Comparison of ENCODE assay signal across 17 cellular contexts in genomic region chr2:26763019-26763418, GRCh38. TPM values are rescaled to one million over a fixed set of nuclear protein-coding genes. Genes with fewer than 3 reads are reported as not detected.
DNase-seq lines count a peak whose midpoint lies in the region; ATAC-seq, FAIRE-seq and TF ChIP-seq lines count a peak whose summit lies in the region.
"Had no signal": no experiment of that assay in that cellular context is flagged by ENCODE, and none has a peak within 500 bp of the region (broad histone marks: within the 10 kb centered on the region; RNA-seq: fewer than 3 reads in every experiment).

No MANE protein-coding gene starts in this region.

- H3K36me3 ChIP-seq in CD4-positive, alpha-beta memory T cell (ENCODE audit: insufficient read depth, low read length): no peaks in the 10 kb centered on the region

- H3K9me3 ChIP-seq in A549: no peaks in the 10 kb centered on the region
- no peaks in the 10 kb centered on the region for H3K9me3 ChIP-seq in CD4-positive, alpha-beta memory T cell (ENCODE audit: control insufficient read depth in 1 of 2, low read length in 2 of 2)
- H3K9me3 ChIP-seq: heart left ventricle had no signal

- ATAC-seq in A549 (no peak), activated B cell treated with CpG ODN at 0.5 μM for 24 hours (ENCODE audit: low read depth) (no peak), HG02885 (IDR thresholded peaks at IDR 0.05; ENCODE audit: poor library complexity, unreplicated experiment) (no peak), esophagus mucosa (no peak)
- ATAC-seq: heart left ventricle had no signal

- H3K27me3 ChIP-seq in CD4-positive, alpha-beta memory T cell (ENCODE audit: insufficient read depth, low read length): no peaks in the 10 kb centered on the region
- H3K27me3 ChIP-seq: heart left ventricle had no signal

- intact Hi-C loops in CD4-positive, alpha-beta memory T cell (cut with micrococcal nuclease): no loop called here
- intact Hi-C loops in activated B cell treated with CpG ODN at 0.5 μM for 24 hours (cut with micrococcal nuclease): no loop called here

- WGBS in A549 (ENCODE audit: missing lambda C conversion rate): 88% methylated on average over 10 of the region's 10 CpGs

- no peak for TF ChIP-seq RAD21 in A549 (conservative IDR thresholded peaks at IDR 0.05 in 1 of 2, IDR thresholded peaks at IDR 0.05 in 1 of 2)

- peak overlapping the region; percentile 93 for H3K4me2 ChIP-seq in A549

- FAIRE-seq in A549 (lab: Jason Lieb, UNC): no peak

- peak overlapping the region; percentile 95 to 96 for H3K27ac ChIP-seq in A549
- no peak overlapping the region for H3K27ac ChIP-seq in CD4-positive, alpha-beta memory T cell (ENCODE audit: low read depth, low read length)

- H3K4me1 Mint-ChIP-seq in CD4-positive, alpha-beta memory T cell: peaks cover 18 to 48% (median 31%) of the 10 kb centered on the region in 4 donors
- H3K4me1 Mint-ChIP-seq in activated B cell treated with CpG ODN at 0.5 μM for 24 hours: peaks cover 23% of the 10 kb centered on the region

- no peak for TF ChIP-seq EP300 in A549 (IDR thresholded peaks at IDR 0.05)

- no peaks in the 10 kb centered on the region for H3K9me3 Mint-ChIP-seq in CD4-positive, alpha-beta memory T cell
- H3K9me3 Mint-ChIP-seq in activated B cell treated with CpG ODN at 0.5 μM for 24 hours: no peaks in the 10 kb centered on the region

- peaks cover 0 to 1% of the 10 kb centered on the region in 2 donors for H3K27me3 Mint-ChIP-seq in CD4-positive, alpha-beta memory T cell
- H3K27me3 Mint-ChIP-seq in activated B cell treated with CpG ODN at 0.5 μM for 24 hours: no peaks in the 10 kb centered on the region

- H3K4me1 ChIP-seq in A549: peaks cover 51% of the 10 kb centered on the region
- H3K4me1 ChIP-seq in CD4-positive, alpha-beta memory T cell (ENCODE audit: insufficient read depth, low read length): peaks cover 36% of the 10 kb centered on the region

- CTCF ChIA-PET in A549 (lab: Yijun Ruan, JAX) (interaction anchor here (1.6 to 1.8 kb wide), 3 partner anchors 8 to 158 kb away, joined by 5 read pairs; no protein-coding TSS in a partner anchor), activated B cell treated with CpG ODN at 0.5 μM for 24 hours (lab: Charles Lee) (no interaction called here)
- CTCF ChIA-PET in CD4-positive, alpha-beta memory T cell (lab: Charles Lee; ENCODE audit: partially characterized antibody): interaction anchor here (1.5 kb wide), 1 partner anchor 18 kb away, joined by 6 read pairs; no protein-coding TSS in a partner anchor

- peaks cover 0 to 6% of the 10 kb centered on the region in 2 donors for H3K36me3 Mint-ChIP-seq in CD4-positive, alpha-beta memory T cell
- H3K36me3 Mint-ChIP-seq in activated B cell treated with CpG ODN at 0.5 μM for 24 hours (ENCODE audit: low read depth): peaks cover 3% of the 10 kb centered on the region

- H3K27ac Mint-ChIP-seq in CD4-positive, alpha-beta memory T cell: peak overlapping the region in 4 of 7 donors; percentile 46 to 79 (median 59)
- H3K27ac Mint-ChIP-seq in activated B cell treated with CpG ODN at 0.5 μM for 24 hours: no peak overlapping the region

- H3K4me3 Mint-ChIP-seq in CD4-positive, alpha-beta memory T cell: peak overlapping the region; percentile 74 to 96 (median 94)
- peak overlapping the region; percentile 93 for H3K4me3 Mint-ChIP-seq in activated B cell treated with CpG ODN at 0.5 μM for 24 hours

- no peak for TF ChIP-seq CTCF in A549 (IDR thresholded peaks at IDR 0.05)
- no peak for TF ChIP-seq CTCF in activated B cell treated with CpG ODN at 0.5 μM for 24 hours (IDR thresholded peaks at IDR 0.05)

- DNase-seq in A549 (ENCODE audit: low read depth in 1 of 2, low spot score in 1 of 2) (no peak), activated B cell treated with CpG ODN at 0.5 μM for 24 hours (no peak), kidney tubule cell (ENCODE audit: low spot score) (peak; percentile 59), COLO829 (ENCODE audit: low spot score) (no peak), NCI-H1694 treated with DMSO at 0.1 percent for 48 hours (lab: John Stamatoyannopoulos, UW) (no peak)
- no peak for DNase-seq in CD4-positive, alpha-beta memory T cell
- DNase-seq: activated CD4-positive, alpha-beta T cell treated with anti-CD3 and anti-CD28 coated beads for 48 hours; C1 segment of cervical spinal cord; erythroblast; GDM1; heart left ventricle; NCI-H345; OCI-M1; stimulated activated CD4-positive, alpha-beta T cell treated with anti-CD3 and anti-CD28 coated beads, Interleukin-4, amount 100 ng/mL, for 24 hours; SW 1271 had no signal

- TF ChIP-seq POLR2A in A549 (IDR thresholded peaks at IDR 0.05; ENCODE audit: low read length): no peak

- POLR2A ChIA-PET in A549 (lab: Yijun Ruan, JAX) (interaction anchor here (0.9 to 1.5 kb wide), 2 partner anchors 19 to 23 kb away, joined by 5 to 14 read pairs; partner anchors contain the start of gene CENPA), activated B cell treated with CpG ODN at 0.5 μM for 24 hours (lab: Charles Lee) (interaction anchor here (0.6 kb wide), 1 partner anchor 1628 kb away, joined by 5 read pairs; no protein-coding TSS in a partner anchor)
- POLR2A ChIA-PET in CD4-positive, alpha-beta memory T cell (lab: Charles Lee; ENCODE audit: partially characterized antibody): interaction anchor here (2.4 kb wide), 1 partner anchor 23 kb away, joined by 12 read pairs; the partner anchor contains the start of gene CENPA

- H3K4me3 ChIP-seq in A549: no peak overlapping the region
- no peak overlapping the region for H3K4me3 ChIP-seq in CD4-positive, alpha-beta memory T cell (ENCODE audit: low read length in 2 of 2)

TF ChIP-seq in A549, 52 proteins besides CTCF, POLR2A, EP300 and RAD21:
- TF ChIP-seq HEYL (CRISPR knock-in tag; IDR thresholded peaks at IDR 0.05) (no peak), BCL3 (IDR thresholded peaks at IDR 0.05) (no peak), NFE2L2 (conservative IDR thresholded peaks at IDR 0.05; ENCODE audit: low read length) (no peak), USF2 (IDR thresholded peaks at IDR 0.05) (no peak)

RNA-seq across cellular contexts. Expression of gene SLC35F6, which starts 1.1 kb away (rescaled TPM):
- polyA plus RNA-seq in A549 (2011; rRNA removed): 41.3 and 55.7 TPM in 2 replicates
- polyA plus RNA-seq in A549 (2012; cell fraction: cytosol; rRNA removed): 23.7 and 38.0 TPM in 2 replicates
- 33.1 and 35.8 TPM in 2 replicates for polyA plus RNA-seq in A549 (2012; cell fraction: nucleus; rRNA removed)
- polyA plus RNA-seq in A549 (2017; fragmentation: RNase III; extraction: RNeasy Plus Mini Kit Qiagen cat#74134 plus additional on column Dnase treatment): 40.1 to 47.6 TPM (median 46.9 TPM) in 3 replicates
- 111 and 126 TPM in 2 replicates for polyA minus RNA-seq in A549 (2011; rRNA and poly(A)+ RNA removed)
- 10 to 100 TPM; 20.1 to 22.2 TPM for total RNA-seq in CD4-positive, alpha-beta memory T cell
- 1 to 10 TPM; 4.8 to 6.9 TPM for polyA plus RNA-seq in CD4-positive, alpha-beta memory T cell
- 11.4 and 14.2 TPM in 2 replicates for total RNA-seq in activated B cell treated with CpG ODN at 0.5 μM for 24 hours
- 42.7 TPM for total RNA-seq in esophagus mucosa

RNA-seq across cellular contexts. Expression of gene CENPA, which starts 22.8 kb away (rescaled TPM):
- polyA plus RNA-seq in A549 (2011; rRNA removed) (44.1 and 46.0 TPM in 2 replicates), A549 (2017; fragmentation: RNase III; extraction: RNeasy Plus Mini Kit Qiagen cat#74134 plus additional on column Dnase treatment) (41.6 to 45.7 TPM (median 43.7 TPM) in 3 replicates)
- polyA plus RNA-seq in A549 (2012; cell fraction: cytosol; rRNA removed): 45.4 and 56.0 TPM in 2 replicates
- 25.6 and 33.4 TPM in 2 replicates for polyA plus RNA-seq in A549 (2012; cell fraction: nucleus; rRNA removed)
- 30.7 and 33.2 TPM in 2 replicates for polyA minus RNA-seq in A549 (2011; rRNA and poly(A)+ RNA removed)
- total RNA-seq in CD4-positive, alpha-beta memory T cell: under 1 TPM in 1 of 2 experiments, not detected in 1; 0.32 TPM
- polyA plus RNA-seq in CD4-positive, alpha-beta memory T cell: not detected
- total RNA-seq in activated B cell treated with CpG ODN at 0.5 μM for 24 hours (0.42 TPM in 2 replicates), esophagus mucosa (10.2 TPM)
